17 cellular contexts compared by ENCODE assay signal in genomic region chr5:136382791-136383190, GRCh38. TPM values are rescaled to one million over a fixed set of nuclear protein-coding genes. Genes with fewer than 3 reads are reported as not detected.
DNase-seq lines count a peak whose midpoint lies in the region; ATAC-seq and TF ChIP-seq lines count a peak whose summit lies in the region.
"Had no signal": no experiment of that assay in that cellular context is flagged by ENCODE, and none has a peak within 500 bp of the region (broad histone marks: within the 10 kb centered on the region; RNA-seq: fewer than 3 reads in every experiment).

No MANE protein-coding gene starts in this region.

- no peak overlapping the region for H3K9ac ChIP-seq in HUES64 (ENCODE audit: low read depth, low read length)
- H3K9ac ChIP-seq in trophoblast cell (ENCODE audit: low read length): no peak overlapping the region
- H3K9ac ChIP-seq: BLaER1 treated with 17β-estradiol and CSF1 and Interleukin-3, amounts not matched to agents 10 nM and 100 nM; GM23248 had no signal

- H3K36me3 Mint-ChIP-seq in GM23338 (ENCODE audit: low read depth): no peaks in the 10 kb centered on the region
- H3K36me3 Mint-ChIP-seq: CD4-positive, CD25-positive, alpha-beta regulatory T cell had no signal

- H3K9me3 Mint-ChIP-seq in GM23338: no peaks in the 10 kb centered on the region; the same call in 2 of the 3 replicates

- H3F3A ChIP-seq in GM23338 (replicated peaks; ENCODE audit: low read depth): peaks cover 6% of the 10 kb centered on the region; the same call in 1 of the 2 replicates

- H3K27ac Mint-ChIP-seq in GM23338: peak overlapping the region; percentile 22; the same call in 1 of the 2 replicates
- H3K27ac Mint-ChIP-seq: CD4-positive, CD25-positive, alpha-beta regulatory T cell had no signal

- H3K14ac ChIP-seq in trophoblast cell (ENCODE audit: low read length): no peak overlapping the region

- H3K4me1 ChIP-seq in GM23338 (ENCODE audit: insufficient read depth) (peaks cover 11% of the 10 kb centered on the region), HUES64 (ENCODE audit: insufficient read depth, low read length) (peaks cover 15% of the 10 kb centered on the region), trophoblast cell (ENCODE audit: control insufficient read depth in 1 of 2, insufficient read depth in 2 of 2, low read length in 2 of 2) (peaks cover 0 to 3% of the 10 kb centered on the region in 2 experiments)

- H3K27me3 ChIP-seq in GM23338 (ENCODE audit: insufficient read depth) (peaks cover 32% of the 10 kb centered on the region), HUES64 (ENCODE audit: insufficient read depth, low read length) (peaks cover 56% of the 10 kb centered on the region), trophoblast cell (ENCODE audit: insufficient read depth, low read length) (no peaks in the 10 kb centered on the region)
- H3K27me3 ChIP-seq: BLaER1 treated with 17β-estradiol and CSF1 and Interleukin-3, amounts not matched to agents 10 nM and 100 nM had no signal

- H2BK12ac ChIP-seq in trophoblast cell (ENCODE audit: low read length): peak overlapping the region; percentile 66

- H4K8ac ChIP-seq in trophoblast cell (ENCODE audit: low read depth, low read length): no peak overlapping the region

- H3K9me3 ChIP-seq in HUES64 (ENCODE audit: insufficient read depth, low read depth, low read length): peaks cover 17% of the 10 kb centered on the region; the same call in 1 of the 2 replicates
- peaks cover 2% of the 10 kb centered on the region for H3K9me3 ChIP-seq in trophoblast cell (ENCODE audit: insufficient read depth, low read depth, low read length)
- H3K9me3 ChIP-seq: HAP-1 had no signal

- H3K79me2 ChIP-seq in GM23338 (replicated peaks; ENCODE audit: insufficient read depth) (no peaks in the 10 kb centered on the region), trophoblast cell (ENCODE audit: control insufficient read depth, insufficient read depth, low read length, poor library complexity) (no peaks in the 10 kb centered on the region)

- H2AFZ ChIP-seq in GM23338: no peak overlapping the region
- H2AFZ ChIP-seq in trophoblast cell (ENCODE audit: insufficient read depth, low read length, poor library complexity): no peak overlapping the region
- H2AFZ ChIP-seq: GM23248 had no signal

- H3K4me1 Mint-ChIP-seq in GM23338: peaks cover 50% of the 10 kb centered on the region
- H3K4me1 Mint-ChIP-seq: CD4-positive, CD25-positive, alpha-beta regulatory T cell had no signal

- H3K4me3 Mint-ChIP-seq in GM23338: peak overlapping the region; percentile 48; the same call in 2 of the 3 replicates
- H3K4me3 Mint-ChIP-seq: CD4-positive, CD25-positive, alpha-beta regulatory T cell had no signal

- peaks cover 1% of the 10 kb centered on the region for H3K79me1 ChIP-seq in trophoblast cell (ENCODE audit: low read length)

- no peak overlapping the region for H3K18ac ChIP-seq in trophoblast cell (ENCODE audit: low read length)

- no peak for TF ChIP-seq CTCF in GM23338 (conservative IDR thresholded peaks at IDR 0.05; ENCODE audit: low read depth in 2 of 2)

- H4K12ac ChIP-seq in trophoblast cell (ENCODE audit: low read depth, low read length): no peak overlapping the region

- WGBS in HUES64: 77% methylated on average over 4 of the region's 4 CpGs
- no CpG with 5 or more reads among the region's 4 CpGs for WGBS in trophoblast cell (ENCODE audit: extremely low coverage, insufficient coverage, insufficient read length)

- H3K36me3 ChIP-seq in GM23338 (ENCODE audit: insufficient read depth): peaks cover 14% of the 10 kb centered on the region; the same call in 1 of the 2 replicates
- H3K36me3 ChIP-seq in HUES64 (ENCODE audit: insufficient read depth, low read length): no peaks in the 10 kb centered on the region
- no peaks in the 10 kb centered on the region for H3K36me3 ChIP-seq in trophoblast cell (ENCODE audit: control insufficient read depth in 1 of 2, insufficient read depth in 2 of 2, low read length in 2 of 2)
- H3K36me3 ChIP-seq: BLaER1 treated with 17β-estradiol and CSF1 and Interleukin-3, amounts not matched to agents 10 nM and 100 nM; HAP-1 had no signal

- no peak overlapping the region for H3K23ac ChIP-seq in trophoblast cell (ENCODE audit: low read length)

- H4K20me1 ChIP-seq in GM23338 (replicated peaks; ENCODE audit: insufficient read depth): no peaks in the 10 kb centered on the region
- H4K20me1 ChIP-seq: BLaER1 treated with 17β-estradiol and CSF1 and Interleukin-3, amounts not matched to agents 10 nM and 100 nM had no signal

- no peak overlapping the region for H3K4me2 ChIP-seq in GM23338
- no peak overlapping the region for H3K4me2 ChIP-seq in trophoblast cell (ENCODE audit: low read length)
- H3K4me2 ChIP-seq: BLaER1 treated with 17β-estradiol and CSF1 and Interleukin-3, amounts not matched to agents 10 nM and 100 nM had no signal

- H2BK120ac ChIP-seq in trophoblast cell (ENCODE audit: insufficient read depth, low read length, poor library complexity): peak overlapping the region; percentile 1

- no peak overlapping the region for H3K27ac ChIP-seq in GM23338 (ENCODE audit: low read depth)
- H3K27ac ChIP-seq in HUES64 (ENCODE audit: low read depth, low read length): peak overlapping the region; percentile 59
- no peak overlapping the region for H3K27ac ChIP-seq in trophoblast cell (ENCODE audit: low read depth, low read length)
- H3K27ac ChIP-seq: BLaER1 treated with 17β-estradiol and CSF1 and Interleukin-3, amounts not matched to agents 10 nM and 100 nM; GM23248 had no signal

- peak; percentile 13; the same call in 2 of the 3 replicates for ATAC-seq in GM23338
- ATAC-seq in HG03095 (IDR thresholded peaks at IDR 0.05; ENCODE audit: unreplicated experiment): no peak

- H3K9me2 ChIP-seq in GM23338 (ENCODE audit: insufficient read depth): no peaks in the 10 kb centered on the region

- H2BK5ac ChIP-seq in trophoblast cell (ENCODE audit: low read depth, low read length, poor library complexity): no peak overlapping the region

- peaks cover 34% of the 10 kb centered on the region for H3K27me3 Mint-ChIP-seq in GM23338 (ENCODE audit: insufficient read depth, low read depth, poor library complexity)
- H3K27me3 Mint-ChIP-seq: CD4-positive, CD25-positive, alpha-beta regulatory T cell had no signal

- no peak overlapping the region for H2AK5ac ChIP-seq in trophoblast cell (ENCODE audit: low read length)

- peak; percentile 36 for DNase-seq in GM23338 (ENCODE audit: low spot score)
- peak; percentile 64 for DNase-seq in islet precursor cell
- DNase-seq in trophoblast cell: no peak
- no peak for DNase-seq in DMS114 treated with DMSO at 0.1 percent for 48 hours (lab: John Stamatoyannopoulos, UW; ENCODE audit: unreplicated experiment)
- DNase-seq in stimulated activated naive CD4-positive, alpha-beta T cell treated with Interleukin-2 at 50 U/mL for 16 hours (lab: John Stamatoyannopoulos, UW): no peak
- DNase-seq: ACHN; CD4-positive, CD25-positive, alpha-beta regulatory T cell; DMS 273 treated with DMSO at 0.1 percent for 48 hours; DMS79; GM23248; IMR-90; KBM-7 had no signal

- H4K91ac ChIP-seq in trophoblast cell (ENCODE audit: low read depth, low read length): peak overlapping the region; percentile 2

- H3K4ac ChIP-seq in trophoblast cell (ENCODE audit: low read depth, low read length): no peak overlapping the region

- no peak overlapping the region for H3K4me3 ChIP-seq in GM23338
- no peak overlapping the region for H3K4me3 ChIP-seq in HUES64 (ENCODE audit: low read length)
- no peak overlapping the region for H3K4me3 ChIP-seq in trophoblast cell (ENCODE audit: low read depth, low read length)
- H3K4me3 ChIP-seq: BLaER1 treated with 17β-estradiol and CSF1 and Interleukin-3, amounts not matched to agents 10 nM and 100 nM; GM23248; HAP-1 had no signal

TF ChIP-seq in GM23338, 12 proteins besides CTCF, POLR2A, EP300 and RAD21 (continues in another document):
- no peak for TF ChIP-seq EZH2phosphoT487 (IDR thresholded peaks at IDR 0.05; ENCODE audit: unreplicated experiment)
- no peak for TF ChIP-seq ZNF331 (CRISPR knock-in tag; IDR thresholded peaks at IDR 0.05; ENCODE audit: low read depth)
- TF ChIP-seq REST (IDR thresholded peaks at IDR 0.05; ENCODE audit: unreplicated experiment): no peak
- no peak for TF ChIP-seq NANOG (IDR thresholded peaks at IDR 0.05; ENCODE audit: borderline replicate concordance)
- TF ChIP-seq EZH2 (IDR thresholded peaks at IDR 0.05; ENCODE audit: low read depth, unreplicated experiment): no peak
- TF ChIP-seq STAT1 (IDR thresholded peaks at IDR 0.05; ENCODE audit: unreplicated experiment): no peak

RNA-seq across cellular contexts. Expression of gene TRPC7, which starts 17.4 kb away (rescaled TPM):
- 0.08 and 0.56 TPM in 2 replicates for total RNA-seq in GM23338 (2014; rRNA removed; shearing (Covaris generic))
- not detected in 2 replicates for polyA plus RNA-seq in GM23338 (2016; fragmentation: Nextera tagmentation; extraction: Ambion mirVana)
- not detected for polyA plus RNA-seq in HUES64 (2013, experiment 1 of 2)
- 0.19 TPM for polyA plus RNA-seq in HUES64 (2013, experiment 2 of 2)
- 0.04 and 0.07 TPM in 2 replicates for polyA plus RNA-seq in trophoblast cell (2013)
- total RNA-seq: A172; CD4-positive, CD25-positive, alpha-beta regulatory T cell; GM23248; IMR-90 had no signal
- polyA plus RNA-seq: CD4-positive, CD25-positive, alpha-beta regulatory T cell; GM23248; IMR-90 had no signal

Comparison
In these comparisons a context has a peak if more than half of its experiments do, and no peak if none do; other contexts are left out.
1. DNase-seq: peak in GM23338 (single experiment) and islet precursor cell (single experiment); none in trophoblast cell (0 of 2), DMS114 treated with DMSO at 0.1 percent for 48 hours (single experiment) and stimulated activated naive CD4-positive, alpha-beta T cell treated with Interleukin-2 at 50 U/mL for 16 hours (single experiment).